In the genomic region with DNA sequence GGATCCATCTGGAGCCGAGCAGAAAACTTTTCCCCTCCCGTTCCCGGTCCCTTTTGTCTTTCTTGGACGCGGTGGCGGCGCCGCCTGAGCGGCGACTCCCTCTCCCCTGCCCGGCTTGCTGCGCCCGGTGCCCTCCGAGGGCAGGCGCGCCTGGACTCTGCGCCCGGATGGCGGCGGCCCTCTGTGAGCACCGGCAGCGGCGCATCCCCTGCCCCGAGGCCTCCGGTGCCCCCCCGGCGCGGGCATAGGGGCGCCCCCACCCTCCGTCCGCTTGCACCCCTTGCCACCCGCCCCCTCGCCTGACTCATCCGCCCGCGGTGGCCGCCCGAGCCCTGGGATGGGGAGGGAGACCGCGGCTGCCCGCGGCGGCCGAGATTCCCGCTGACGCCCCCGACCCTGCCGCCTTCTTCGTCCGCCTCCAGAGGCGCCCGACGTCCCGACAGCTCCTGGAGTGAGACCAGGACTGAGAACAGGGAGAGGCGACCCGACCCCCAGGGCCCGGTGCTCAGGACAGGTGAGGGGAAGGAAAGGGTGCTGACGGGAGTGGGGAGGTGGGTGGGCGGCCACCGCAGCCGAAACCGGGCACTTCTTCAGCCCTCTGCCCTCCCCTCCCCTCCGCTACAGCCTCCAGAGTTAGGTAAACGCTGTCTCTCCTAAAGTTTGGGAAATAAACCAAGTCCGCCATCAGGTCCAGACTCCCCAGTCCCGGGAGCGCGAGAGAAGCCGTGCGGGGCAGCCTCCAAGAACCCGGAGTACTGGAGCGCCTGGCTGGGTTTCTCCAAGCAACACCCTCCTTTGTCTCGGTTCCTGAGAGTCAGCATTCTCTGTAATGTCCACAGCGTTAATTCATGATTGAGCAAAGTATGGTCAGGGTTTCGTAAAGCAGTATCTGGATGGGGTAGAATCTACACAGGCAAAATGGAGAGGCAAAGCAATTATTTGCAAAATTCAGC, we compare ENCODE assay signal across 9 cellular contexts. TPM values are rescaled to one million over a fixed set of nuclear protein-coding genes. Genes with fewer than 3 reads are reported as not detected.
A peak's percentile ranks its signal among the peaks of the same experiment; 100 is the strongest.
DNase-seq lines count a peak whose midpoint lies in the region; ATAC-seq and TF ChIP-seq lines count a peak whose summit lies in the region.
"Had no signal": no experiment of that assay in that cellular context is flagged by ENCODE, and none has a peak within 500 bp of the region (broad histone marks: within the 10 kb centered on the region; RNA-seq: fewer than 3 reads in every experiment).

A gene (plus strand): TSS at position 7 of the 953 bp plus-strand sequence. CDS start 74,406 bp downstream, outside the sequence.

- peak; percentile 65 to 67 for ATAC-seq in activated T-cell treated with anti-CD3 and anti-CD28 coated beads, Interleukin-2, amount 50 U/mL, for 4 hours
- ATAC-seq in naive thymus-derived CD8-positive, alpha-beta T cell = peak; percentile 65 to 72
- ATAC-seq in GM21576 (IDR thresholded peaks at IDR 0.05; ENCODE audit: unreplicated experiment) = no peak

- peaks cover 31% of the 10 kb centered on the region for H3K27me3 Mint-ChIP-seq in IgD-negative memory B cell
- peaks cover 16% of the 10 kb centered on the region for H3K27me3 Mint-ChIP-seq in activated T-cell treated with anti-CD3 and anti-CD28 coated beads, Interleukin-2, amount 50 U/mL, for 4 hours (ENCODE audit: low read depth)
- H3K27me3 Mint-ChIP-seq in naive thymus-derived CD8-positive, alpha-beta T cell = peaks cover 11 to 60% (median 21%) of the 10 kb centered on the region in 5 donors

- no peak within 1 kb of the TSS for H3K27ac Mint-ChIP-seq in IgD-negative memory B cell
- peak within 1 kb of the TSS in 1 of 10 donors; percentile 36 for H3K27ac Mint-ChIP-seq in naive thymus-derived CD8-positive, alpha-beta T cell

- peaks cover 5 to 19% (median 6%) of the 10 kb centered on the region in 3 donors for H3K4me1 Mint-ChIP-seq in IgD-negative memory B cell
- H3K4me1 Mint-ChIP-seq in activated T-cell treated with anti-CD3 and anti-CD28 coated beads, Interleukin-2, amount 50 U/mL, for 4 hours (ENCODE audit: low read depth) = peaks cover 27% of the 10 kb centered on the region
- peaks cover 8 to 18% (median 14%) of the 10 kb centered on the region in 4 donors for H3K4me1 Mint-ChIP-seq in naive thymus-derived CD8-positive, alpha-beta T cell

- H3K36me3 ChIP-seq in tibial artery = no peaks in the 10 kb centered on the region

- POLR2A ChIA-PET in naive thymus-derived CD8-positive, alpha-beta T cell (lab: Charles Lee) = no interaction called here

- peak; percentile 36 for DNase-seq in DMS 273 (lab: John Stamatoyannopoulos, UW; ENCODE audit: unreplicated experiment)
- DNase-seq in DMS 273 treated with DMSO at 0.1 percent for 48 hours (lab: John Stamatoyannopoulos, UW) = no peak
- peak; percentile 36 for DNase-seq in activated T-cell treated with anti-CD3 and anti-CD28 coated beads, Interleukin-2, amount 50 U/mL, for 4 hours
- DNase-seq in fibroblast of pulmonary artery (ENCODE audit: low read depth) = peak; percentile 55
- peak in 4 of 10 donors; percentile 2 to 12 (median 10) for DNase-seq in naive thymus-derived CD8-positive, alpha-beta T cell
- DNase-seq in tibial artery = peak; percentile 51 to 63

- peak within 1 kb of the TSS; percentile 61 for H3K4me3 ChIP-seq in fibroblast of pulmonary artery (replicated peaks; ENCODE audit: low read depth, low read length)
- peak within 1 kb of the TSS; percentile 49 to 69 for H3K4me3 ChIP-seq in tibial artery

- H3K9me3 ChIP-seq in tibial artery = no peaks in the 10 kb centered on the region

- peaks cover 0 to 16% of the 10 kb centered on the region in 2 donors for H3K27me3 ChIP-seq in tibial artery

- H3K27ac ChIP-seq in tibial artery = peak within 1 kb of the TSS; percentile 20 to 54
- H3K27ac ChIP-seq: 22Rv1 had no signal

- intact Hi-C loops in tibial artery (cut with DNase I; ENCODE audit: low total_unique reads) = no loop called here

- peaks cover 0 to 18% (median 8%) of the 10 kb centered on the region in 4 donors for H3K4me1 ChIP-seq in tibial artery

- peaks cover 2% of the 10 kb centered on the region for H3K36me3 Mint-ChIP-seq in IgD-negative memory B cell
- no peaks in the 10 kb centered on the region for H3K36me3 Mint-ChIP-seq in activated T-cell treated with anti-CD3 and anti-CD28 coated beads, Interleukin-2, amount 50 U/mL, for 4 hours (ENCODE audit: insufficient read depth)
- H3K36me3 Mint-ChIP-seq in naive thymus-derived CD8-positive, alpha-beta T cell = no peaks in the 10 kb centered on the region

- H3K4me3 Mint-ChIP-seq in IgD-negative memory B cell = peak within 1 kb of the TSS; percentile 77 to 90 (median 86)
- peak within 1 kb of the TSS; percentile 74 for H3K4me3 Mint-ChIP-seq in activated T-cell treated with anti-CD3 and anti-CD28 coated beads, Interleukin-2, amount 50 U/mL, for 4 hours
- peak within 1 kb of the TSS; percentile 71 to 86 (median 78) for H3K4me3 Mint-ChIP-seq in naive thymus-derived CD8-positive, alpha-beta T cell

- TF ChIP-seq CTCF in fibroblast of pulmonary artery (IDR thresholded peaks at IDR 0.05; ENCODE audit: low read length, missing control alignments) = peak; percentile 6
- no peak for TF ChIP-seq CTCF in tibial artery (IDR thresholded peaks at IDR 0.05)

- H3K9me3 Mint-ChIP-seq in IgD-negative memory B cell = peaks cover 0 to 4% (median 4%) of the 10 kb centered on the region in 3 donors
- no peaks in the 10 kb centered on the region for H3K9me3 Mint-ChIP-seq in activated T-cell treated with anti-CD3 and anti-CD28 coated beads, Interleukin-2, amount 50 U/mL, for 4 hours
- peaks cover 0 to 8% (median 2%) of the 10 kb centered on the region in 9 donors for H3K9me3 Mint-ChIP-seq in naive thymus-derived CD8-positive, alpha-beta T cell

RNA-seq across cellular contexts. Expression of the gene that starts here (rescaled TPM):
- 0.33 TPM for polyA plus RNA-seq in IgD-negative memory B cell
- 1 to 10 TPM in 1 of 3 donors, under 1 TPM in 2; 0.54 to 1.6 (median 0.58) TPM for total RNA-seq in activated T-cell treated with anti-CD3 and anti-CD28 coated beads, Interleukin-2, amount 50 U/mL, for 4 hours
- total RNA-seq in naive thymus-derived CD8-positive, alpha-beta T cell = under 1 TPM in 1 of 2 experiments, not detected in 1; 0.14 TPM
- polyA plus RNA-seq in naive thymus-derived CD8-positive, alpha-beta T cell = not detected

Comparison
In these comparisons a context has a peak if more than half of its experiments do, and no peak if none do; other contexts are left out.
1. Peak in ATAC-seq in naive thymus-derived CD8-positive, alpha-beta T cell; RNA of the gene not detected or under 1 TPM.